Comparison of ENCODE assay signal across 3 cellular contexts in the genomic region with DNA sequence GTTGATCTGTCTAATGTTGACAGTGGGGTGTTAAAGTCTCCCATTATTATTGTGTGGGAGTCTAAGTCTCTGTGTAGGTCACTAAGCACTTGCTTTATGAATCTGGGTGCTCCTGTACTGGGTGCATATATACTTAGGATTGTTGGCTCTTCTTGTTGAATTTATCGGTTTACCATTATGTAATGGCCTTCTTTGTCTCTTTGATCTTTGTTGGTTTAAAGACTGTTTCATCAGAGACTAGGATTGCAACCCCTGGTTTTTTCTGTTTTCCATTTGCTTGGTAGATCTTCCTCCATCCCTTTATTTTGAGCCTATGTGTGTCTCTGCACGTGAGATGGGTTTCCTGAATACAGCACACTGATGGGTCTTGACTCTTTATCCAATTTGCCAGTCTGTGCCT. TPM values are rescaled to one million over a fixed set of nuclear protein-coding genes. Genes with fewer than 3 reads are reported as not detected.
"Had no signal": no experiment of that assay in that cellular context is flagged by ENCODE, and none has a peak within 500 bp of the region (broad histone marks: within the 10 kb centered on the region; RNA-seq: fewer than 3 reads in every experiment).

No MANE protein-coding gene starts in this region.

RNA-seq across cellular contexts. Expression of a gene that starts 22.5 kb away (rescaled TPM):
- total RNA-seq: endothelial cell of umbilical vein, fibroblast of lung, fibroblast of villous mesenchyme had no signal
- polyA plus RNA-seq: endothelial cell of umbilical vein had no signal
